ENCODE assay signal across 20 cellular contexts in genomic region chr11:15286465-15286864, GRCh38.
"Had no signal": no experiment of that assay in that cellular context is flagged by ENCODE, and none has a peak within 500 bp of the region (broad histone marks: within the 10 kb centered on the region; RNA-seq: fewer than 3 reads in every experiment).

No MANE protein-coding gene starts in this region.

- H3K4me1 ChIP-seq: esophagus squamous epithelium, parathyroid adenoma, psoas muscle, spleen had no signal

- H3K9me3 ChIP-seq: esophagus squamous epithelium, left ventricle myocardium inferior, psoas muscle, spleen, thoracic aorta had no signal

- ATAC-seq: activated naive CD4-positive, alpha-beta T cell treated with anti-CD3 and anti-CD28 coated beads, Interleukin-2, amount 50 U/mL, for 72 hours; activated T-cell treated with anti-CD3 and anti-CD28 coated beads, Interleukin-2, amount 50 U/mL, for 72 hours; naive thymus-derived CD8-positive, alpha-beta T cell; psoas muscle; T-cell had no signal

- H3K27ac ChIP-seq: esophagus squamous epithelium, left ventricle myocardium inferior, parathyroid adenoma, psoas muscle, spleen, thoracic aorta had no signal

- H3K36me3 ChIP-seq: esophagus squamous epithelium, left ventricle myocardium inferior, spleen, thoracic aorta had no signal

- DNase-seq: activated CD4-positive, alpha-beta T cell treated with anti-CD3 and anti-CD28 coated beads for 4 hours; activated CD4-positive, alpha-beta T cell treated with anti-CD3 and anti-CD28 coated beads, Interleukin-2, amount 50 U/mL, for 4 hours; activated CD4-positive, CD25-positive, alpha-beta regulatory T cell; activated naive CD4-positive, alpha-beta T cell; activated T-cell treated with anti-CD3 and anti-CD28 coated beads for 4 hours; activated T-cell treated with anti-CD3 and anti-CD28 coated beads, Interleukin-2, amount 50 U/mL, for 72 hours; effector CD4-positive, alpha-beta T cell; esophagus squamous epithelium; islet precursor cell; left ventricle myocardium inferior; naive thymus-derived CD8-positive, alpha-beta T cell; nucleus accumbens; psoas muscle; spleen; stimulated activated naive CD4-positive, alpha-beta T cell treated with Interleukin-2 at 50 U/mL for 16 hours; T-cell; trophoblast cell had no signal

- H3K4me3 ChIP-seq: esophagus squamous epithelium, left ventricle myocardium inferior, psoas muscle, spleen, thoracic aorta had no signal
